1 cellular context compared by ENCODE assay signal in genomic region chr18:3441290-3441689, GRCh38.
TF ChIP-seq lines count a peak whose summit lies in the region.

No MANE protein-coding gene starts in this region.

TF ChIP-seq in K562, 482 proteins besides CTCF, POLR2A, EP300 and RAD21 (continued from another document and continues in another):
- no peak for TF ChIP-seq ARHGAP35 (IDR thresholded peaks at IDR 0.05; ENCODE audit: partially characterized antibody)
- no peak for TF ChIP-seq ZSCAN32 (CRISPR knock-in tag; IDR thresholded peaks at IDR 0.05)
- 0 out of 2 replicates have a peak, but pooled peaks have one; percentile 24 for TF ChIP-seq CTBP1 (IDR thresholded peaks at IDR 0.05; ENCODE audit: borderline replicate concordance)
- no peak for TF ChIP-seq DMBX1 (CRISPR knock-in tag; IDR thresholded peaks at IDR 0.05; ENCODE audit: borderline replicate concordance)
- no peak for TF ChIP-seq CSDE1 (IDR thresholded peaks at IDR 0.05)
- TF ChIP-seq TCF3 (CRISPR knock-in tag; IDR thresholded peaks at IDR 0.05), result no peak
- TF ChIP-seq NFIC (IDR thresholded peaks at IDR 0.05), result no peak
- no peak for TF ChIP-seq AFF4 (CRISPR knock-in tag; IDR thresholded peaks at IDR 0.05)
- TF ChIP-seq ZNF586 (CRISPR knock-in tag; conservative IDR thresholded peaks at IDR 0.05), result no peak
- TF ChIP-seq ZNF77 (CRISPR knock-in tag; IDR thresholded peaks at IDR 0.05), result no peak
- TF ChIP-seq MTA3 (IDR thresholded peaks at IDR 0.05; ENCODE audit: borderline replicate concordance), result 0 out of 2 replicates have a peak, but pooled peaks have one; percentile 19
- no peak for TF ChIP-seq E2F3 (CRISPR knock-in tag; IDR thresholded peaks at IDR 0.05)
- no peak for TF ChIP-seq FOXO4 (CRISPR knock-in tag; IDR thresholded peaks at IDR 0.05)
- TF ChIP-seq BRF2 (IDR thresholded peaks at IDR 0.05; ENCODE audit: borderline replicate concordance, insufficient read depth, insufficient read length), result no peak
- no peak for TF ChIP-seq ZBTB12 (CRISPR knock-in tag; IDR thresholded peaks at IDR 0.05)
- no peak for TF ChIP-seq ZNF699 (CRISPR knock-in tag; IDR thresholded peaks at IDR 0.05; ENCODE audit: insufficient replicate concordance)
- no peak for TF ChIP-seq ILF3 (IDR thresholded peaks at IDR 0.05; ENCODE audit: borderline replicate concordance)
- no peak for TF ChIP-seq STAT6 (CRISPR knock-in tag; IDR thresholded peaks at IDR 0.05)
- no peak for TF ChIP-seq FOXK1 (CRISPR knock-in tag; IDR thresholded peaks at IDR 0.05; ENCODE audit: borderline replicate concordance)
- no peak for TF ChIP-seq USF2 (CRISPR knock-in tag; IDR thresholded peaks at IDR 0.05)
- no peak for TF ChIP-seq ZNF318 (IDR thresholded peaks at IDR 0.05; ENCODE audit: borderline replicate concordance in 1 of 2, low read depth in 1 of 2)
- TF ChIP-seq HSF4 (CRISPR knock-in tag; IDR thresholded peaks at IDR 0.05; ENCODE audit: borderline replicate concordance), result no peak
- no peak for TF ChIP-seq ZNF140 (CRISPR knock-in tag; IDR thresholded peaks at IDR 0.05)
- no peak for TF ChIP-seq NBN (IDR thresholded peaks at IDR 0.05; ENCODE audit: low read depth)
- peak; percentile 18; the same call in 1 of the 2 replicates for TF ChIP-seq CXXC5 (CRISPR knock-in tag; IDR thresholded peaks at IDR 0.05)
- no peak for TF ChIP-seq ESRRA (IDR thresholded peaks at IDR 0.05; ENCODE audit: borderline replicate concordance, low read depth)
- 0 out of 2 replicates have a peak, but pooled peaks have one; percentile 19 for TF ChIP-seq TEAD4 (IDR thresholded peaks at IDR 0.05; ENCODE audit: low read length)
- no peak for TF ChIP-seq TEAD4 (CRISPR knock-in tag; IDR thresholded peaks at IDR 0.05; ENCODE audit: borderline replicate concordance)
- no peak for TF ChIP-seq MNT (conservative IDR thresholded peaks at IDR 0.05)
- peak in 1 of 2 experiments; percentile 64; a peak in 1 of 4 replicates for TF ChIP-seq MAZ (CRISPR knock-in tag; conservative IDR thresholded peaks at IDR 0.05 in 1 of 2, IDR thresholded peaks at IDR 0.05 in 1 of 2)
- TF ChIP-seq TEAD1 (CRISPR knock-in tag; IDR thresholded peaks at IDR 0.05), result 0 out of 4 replicates have a peak, but pooled peaks of 1 of the 2 experiments have one; percentile 33
- TF ChIP-seq MTA2 (IDR thresholded peaks at IDR 0.05; ENCODE audit: low read depth), result no peak
- TF ChIP-seq ZBTB1 (CRISPR knock-in tag; IDR thresholded peaks at IDR 0.05; ENCODE audit: borderline replicate concordance, low read depth), result no peak
- no peak for TF ChIP-seq SMARCA4 (IDR thresholded peaks at IDR 0.05)
- TF ChIP-seq NFE2L1 (tag; IDR thresholded peaks at IDR 0.05; ENCODE audit: borderline replicate concordance, low read depth), result no peak
- TF ChIP-seq ZNF76 (CRISPR knock-in tag; IDR thresholded peaks at IDR 0.05; ENCODE audit: borderline replicate concordance), result no peak
- no peak for TF ChIP-seq KDM1A (IDR thresholded peaks at IDR 0.05)
- TF ChIP-seq HMG20B (CRISPR knock-in tag; IDR thresholded peaks at IDR 0.05), result no peak
- TF ChIP-seq ELF2 (CRISPR knock-in tag; IDR thresholded peaks at IDR 0.05), result no peak
- TF ChIP-seq GTF2E2 (tag; IDR thresholded peaks at IDR 0.05), result no peak
- TF ChIP-seq SMARCC2 (IDR thresholded peaks at IDR 0.05; ENCODE audit: low read depth), result no peak
- no peak for TF ChIP-seq TAF1 (IDR thresholded peaks at IDR 0.05; ENCODE audit: control insufficient read depth, extremely low read depth, insufficient read depth, low read length, severe bottlenecking)
- TF ChIP-seq DPF2 (IDR thresholded peaks at IDR 0.05), result no peak
- TF ChIP-seq CBX2 (IDR thresholded peaks at IDR 0.05; ENCODE audit: insufficient read depth, low read length, poor library complexity, severe bottlenecking), result no peak
- no peak for TF ChIP-seq HNRNPUL1 (IDR thresholded peaks at IDR 0.05; ENCODE audit: low read length)
